Comparison of ENCODE assay signal across 2 cellular contexts in genomic region chr2:96008051-96008450, GRCh38. TPM values are rescaled to one million over a fixed set of nuclear protein-coding genes. Genes with fewer than 3 reads are reported as not detected.
"Had no signal": no experiment of that assay in that cellular context is flagged by ENCODE, and none has a peak within 500 bp of the region (broad histone marks: within the 10 kb centered on the region; RNA-seq: fewer than 3 reads in every experiment).

No MANE protein-coding gene starts in this region.

RNA-seq across cellular contexts. Expression of gene GPAT2, which starts 26.7 kb away (rescaled TPM):
- total RNA-seq: M059J, SJSA1 had no signal
